ENCODE assay signal across 17 cellular contexts in genomic region chr15:90261811-90262210, GRCh38. TPM values are rescaled to one million over a fixed set of nuclear protein-coding genes. Genes with fewer than 3 reads are reported as not detected.
DNase-seq lines count a peak whose midpoint lies in the region; ATAC-seq and TF ChIP-seq lines count a peak whose summit lies in the region.
"Had no signal": no experiment of that assay in that cellular context is flagged by ENCODE, and none has a peak within 500 bp of the region (broad histone marks: within the 10 kb centered on the region; RNA-seq: fewer than 3 reads in every experiment).

No MANE protein-coding gene starts in this region.

- H3K4me3 ChIP-seq in esophagus (ENCODE audit: low read depth in 1 of 2, low read length in 2 of 2) (no peak overlapping the region), osteoblast (ENCODE audit: insufficient read depth, low read length) (no peak overlapping the region)
- H3K4me3 ChIP-seq: coronary artery, gastroesophageal sphincter, skin epidermis had no signal

- DNase-seq in EH (ENCODE audit: low read depth) = peak; percentile 19
- peak; percentile 81 for DNase-seq in RWPE1 (ENCODE audit: low spot score)
- DNase-seq in osteoblast (ENCODE audit: insufficient read length, low spot score, missing footprints) = peak; percentile 36
- DNase-seq in GM20000 (ENCODE audit: low spot score) = no peak
- DNase-seq in OCI-M2 (lab: John Stamatoyannopoulos, UW; ENCODE audit: unreplicated experiment) = no peak
- DNase-seq in left lobe of liver (ENCODE audit: low spot score) = no peak
- DNase-seq in GM10266 (ENCODE audit: extremely low spot score) = no peak
- DNase-seq: activated naive CD8-positive, alpha-beta T cell treated with anti-CD3 and anti-CD28 coated beads, Interleukin-2, amount 10 ng/mL, durations not matched to agents 7 days and 5 days; NCI-H524; stimulated activated naive CD4-positive, alpha-beta T cell treated with Interleukin-2 at 50 U/mL for 16 hours had no signal

- H4K20me1 ChIP-seq in osteoblast (ENCODE audit: insufficient read depth, low read length) = no peaks in the 10 kb centered on the region

- no peak for TF ChIP-seq CTCF in RWPE1 (conservative IDR thresholded peaks at IDR 0.05; ENCODE audit: low read depth)
- no peak for TF ChIP-seq CTCF in osteoblast (IDR thresholded peaks at IDR 0.05; ENCODE audit: extremely low read depth, low read depth, low read length)
- no peak for TF ChIP-seq CTCF in GM20000 (IDR thresholded peaks at IDR 0.05; ENCODE audit: extremely low read depth, missing control alignments)
- TF ChIP-seq CTCF in GM10266 (IDR thresholded peaks at IDR 0.05; ENCODE audit: control insufficient read depth, insufficient read depth, low read depth, missing control alignments) = no peak

- H3K4me1 ChIP-seq in esophagus (ENCODE audit: control insufficient read depth in 2 of 2, insufficient read depth in 2 of 2, low read length in 1 of 2) (peaks cover 6 to 7% of the 10 kb centered on the region in 2 donors), osteoblast (ENCODE audit: insufficient read depth, low read length) (peaks cover 26% of the 10 kb centered on the region)

- no peaks in the 10 kb centered on the region for H3K36me3 ChIP-seq in esophagus (ENCODE audit: control insufficient read depth in 2 of 2, insufficient read depth in 2 of 2, low read length in 1 of 2)
- no peaks in the 10 kb centered on the region for H3K36me3 ChIP-seq in osteoblast (ENCODE audit: insufficient read depth, low read length)
- H3K36me3 ChIP-seq: gastroesophageal sphincter, neutrophil had no signal

- H3K27ac ChIP-seq in RWPE1 = peak overlapping the region; percentile 72
- peak overlapping the region; percentile 52 to 62 for H3K27ac ChIP-seq in esophagus (ENCODE audit: low read depth in 2 of 2, low read length in 1 of 2)
- peak overlapping the region; percentile 27 for H3K27ac ChIP-seq in osteoblast (ENCODE audit: low read depth, low read length)
- H3K27ac ChIP-seq: coronary artery, gastroesophageal sphincter, KMS-11, neutrophil had no signal

- 65 to 68% methylated on average over 5 of the region's 5 CpGs for WGBS in esophagus, 2 donors

- CTCF ChIA-PET in RWPE1 (lab: Yijun Ruan, JAX) = interaction anchor here (0.6 to 0.8 kb wide), 4 partner anchors 10 to 439 kb away, joined by 3 to 6 read pairs (median 6); no protein-coding TSS in a partner anchor

- H3K79me2 ChIP-seq in osteoblast (ENCODE audit: insufficient read depth, low read length) = peaks cover 12% of the 10 kb centered on the region

- H3K9me3 ChIP-seq in esophagus (ENCODE audit: control insufficient read depth in 2 of 2, insufficient read depth in 1 of 2, low read depth in 1 of 2, low read length in 1 of 2) (no peaks in the 10 kb centered on the region), osteoblast (ENCODE audit: low read depth, low read length) (no peaks in the 10 kb centered on the region)
- H3K9me3 ChIP-seq: gastroesophageal sphincter, neutrophil had no signal

- POLR2A ChIA-PET in RWPE1 (lab: Yijun Ruan, JAX; ENCODE audit: low non-redundant PET) = interaction anchor here (1.6 to 2.0 kb wide), 2 partner anchors 10 to 28 kb away, joined by 4 to 7 read pairs; partner anchors contain the start of genes CIB1 and GDPGP1

- ATAC-seq in left lobe of liver = no peak
- ATAC-seq: activated CD4-positive, CD25-positive, alpha-beta regulatory T cell treated with anti-CD3 and anti-CD28 coated beads, Interleukin-2, amount 50 U/mL, for 24 hours; gastroesophageal sphincter had no signal

- no peak overlapping the region for H2AFZ ChIP-seq in osteoblast (ENCODE audit: low read length)

- peak overlapping the region; percentile 16 for H3K4me2 ChIP-seq in osteoblast (ENCODE audit: insufficient read depth, low read length)
- H3K4me2 ChIP-seq: KMS-11 had no signal

- H3K27me3 ChIP-seq in esophagus (ENCODE audit: control insufficient read depth in 1 of 2, insufficient read depth in 2 of 2, low read length in 2 of 2) (no peaks in the 10 kb centered on the region), osteoblast (ENCODE audit: insufficient read depth, low read length) (no peaks in the 10 kb centered on the region)
- H3K27me3 ChIP-seq: gastroesophageal sphincter, neutrophil had no signal

RNA-seq across cellular contexts. Expression of gene NGRN, which starts 3.7 kb away (rescaled TPM):
- polyA plus RNA-seq in esophagus = 10 to 100 TPM; 25.7 to 36.6 TPM
- 56.0 and 68.4 TPM in 2 replicates for total RNA-seq in osteoblast
- 26.7 TPM for total RNA-seq in left lobe of liver

RNA-seq across cellular contexts. Expression of gene TTLL13, which starts 12.5 kb away (rescaled TPM):
- under 1 TPM; 0.04 to 0.07 TPM for polyA plus RNA-seq in esophagus
- total RNA-seq in osteoblast = under 0.01 TPM in 2 replicates
- total RNA-seq in left lobe of liver = 0.15 TPM

RNA-seq across cellular contexts. Expression of gene GDPGP1, which starts 27.8 kb away (rescaled TPM):
- 1 to 10 TPM; 2.1 to 2.2 TPM for polyA plus RNA-seq in esophagus
- 8.0 and 9.7 TPM in 2 replicates for total RNA-seq in osteoblast
- 5.6 TPM for total RNA-seq in left lobe of liver

RNA-seq across cellular contexts. Expression of gene CIB1, which starts 28.1 kb away (rescaled TPM):
- polyA plus RNA-seq in esophagus = 100 to 1,000 TPM in 1 of 2 donors, 10 to 100 TPM in 1; 88.5 to 121 TPM
- 21.4 and 23.0 TPM in 2 replicates for total RNA-seq in osteoblast
- total RNA-seq in left lobe of liver = 44.1 TPM

Comparison
In these comparisons a context has a peak if more than half of its experiments do, and no peak if none do; other contexts are left out.
1. DNase-seq: peak in EH (single experiment), RWPE1 (single experiment) and osteoblast (single experiment); none in GM20000 (single experiment), OCI-M2 (single experiment), left lobe of liver (single experiment) and GM10266 (single experiment).
2. Peak in every context shown above with its lines, with median percentiles within 50 percentile points of each other: H3K27ac ChIP-seq.